28 cellular contexts compared by ENCODE assay signal in the genomic region with DNA sequence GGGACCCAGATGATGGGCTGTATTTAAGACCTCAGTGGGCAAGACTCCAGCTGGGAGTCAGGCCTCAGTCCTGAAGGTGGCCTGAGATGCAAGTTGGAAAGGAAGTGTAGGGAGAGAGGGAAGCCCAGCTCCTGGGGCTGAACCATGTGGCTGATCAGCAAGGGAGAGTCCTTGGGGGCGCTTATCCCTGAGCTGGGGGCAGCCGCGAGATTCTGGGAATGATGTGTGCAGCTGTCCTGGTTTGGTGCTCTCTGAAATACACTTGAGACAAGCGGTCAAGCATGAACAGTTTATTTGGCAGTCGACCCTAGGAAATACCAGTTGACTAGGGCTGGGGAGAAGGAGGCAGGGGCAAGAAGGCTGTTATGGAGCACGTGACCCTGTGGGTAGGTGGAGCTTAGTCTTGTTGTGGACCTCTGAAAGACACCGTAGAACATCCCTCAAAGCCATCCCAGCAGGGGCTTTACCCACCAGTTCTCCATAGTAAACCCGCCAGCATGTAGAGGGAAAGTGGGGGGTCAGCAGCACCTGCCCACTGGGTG. TPM values are rescaled to one million over a fixed set of nuclear protein-coding genes. Genes with fewer than 3 reads are reported as not detected.
"Had no signal": no experiment of that assay in that cellular context is flagged by ENCODE, and none has a peak within 500 bp of the region (broad histone marks: within the 10 kb centered on the region; RNA-seq: fewer than 3 reads in every experiment).

No MANE protein-coding gene starts in this region.

- H3K9ac ChIP-seq: parathyroid adenoma had no signal

- H3K36me3 Mint-ChIP-seq: immature natural killer cell; naive thymus-derived CD4-positive, alpha-beta T cell; stimulated activated naive B cell treated with anti-CD40 and anti-IgM and Interleukin-4, amounts not matched to agents 10 μg/mL and 1 μg/mL and 100 μg/mL, for 72 hours had no signal

- H3K36me3 ChIP-seq: esophagus squamous epithelium, gastroesophageal sphincter, spleen had no signal

- H3K4me1 Mint-ChIP-seq: immature natural killer cell; nephron progenitor cell; stimulated activated naive B cell treated with anti-CD40 and anti-IgM and Interleukin-4, amounts not matched to agents 10 μg/mL and 1 μg/mL and 100 μg/mL, for 72 hours; stimulated activated naive CD8-positive, alpha-beta T cell treated with anti-CD3 and anti-CD28 coated beads, Interleukin-15, amount 100 ng/mL, for 72 hours had no signal

- H3K4me3 Mint-ChIP-seq: immature natural killer cell; naive thymus-derived CD4-positive, alpha-beta T cell; nephron progenitor cell; stimulated activated naive B cell treated with anti-CD40 and anti-IgM and Interleukin-4, amounts not matched to agents 10 μg/mL and 1 μg/mL and 100 μg/mL, for 72 hours; stimulated activated naive CD8-positive, alpha-beta T cell treated with anti-CD3 and anti-CD28 coated beads, Interleukin-15, amount 100 ng/mL, for 72 hours had no signal

- H3K9me3 ChIP-seq: psoas muscle, testis had no signal

- H3K4me1 ChIP-seq: gastroesophageal sphincter, parathyroid adenoma, psoas muscle, spleen, testis had no signal

- DNase-seq: caudate nucleus; effector CD8-positive, alpha-beta T cell; esophagus squamous epithelium; foreskin fibroblast; glutamatergic neuron; immature natural killer cell; kidney; left cardiac atrium; left ventricle myocardium superior; mesendoderm; naive thymus-derived CD4-positive, alpha-beta T cell; nephron progenitor cell; psoas muscle; retina; stimulated activated CD4-positive, alpha-beta T cell treated with anti-CD3 and anti-CD28 coated beads, Interleukin-15, amount 100 ng/mL, for 24 hours; stimulated activated CD4-positive, alpha-beta T cell treated with anti-CD3 and anti-CD28 coated beads, Interleukin-1b, Interleukin-23, amount 100 ng/mL, for 48 hours; stimulated activated CD4-positive, alpha-beta T cell treated with anti-CD3 and anti-CD28 coated beads, Interleukin-4, amount 100 ng/mL, for 4 hours; stimulated activated naive B cell treated with anti-CD40 and anti-IgM and Interleukin-4, amounts not matched to agents 10 μg/mL and 1 μg/mL and 100 μg/mL, for 72 hours; stimulated activated naive CD8-positive, alpha-beta T cell treated with anti-CD3 and anti-CD28 coated beads, Interleukin-15, amount 100 ng/mL, for 72 hours; testis; trophoblast cell had no signal

- H3K9me3 Mint-ChIP-seq: nephron progenitor cell; stimulated activated naive CD8-positive, alpha-beta T cell treated with anti-CD3 and anti-CD28 coated beads, Interleukin-15, amount 100 ng/mL, for 72 hours had no signal

- H3K27ac Mint-ChIP-seq: immature natural killer cell; naive thymus-derived CD4-positive, alpha-beta T cell; nephron progenitor cell; stimulated activated naive B cell treated with anti-CD40 and anti-IgM and Interleukin-4, amounts not matched to agents 10 μg/mL and 1 μg/mL and 100 μg/mL, for 72 hours; stimulated activated naive CD8-positive, alpha-beta T cell treated with anti-CD3 and anti-CD28 coated beads, Interleukin-15, amount 100 ng/mL, for 72 hours had no signal

- H3K27me3 ChIP-seq: testis had no signal

- H3K4me3 ChIP-seq: coronary artery, esophagus squamous epithelium, gastroesophageal sphincter, psoas muscle, spleen, testis had no signal

- H3K27ac ChIP-seq: coronary artery, esophagus squamous epithelium, gastroesophageal sphincter, parathyroid adenoma, psoas muscle, spleen, testis had no signal

RNA-seq across cellular contexts. Expression of gene SLC6A11, which starts 41.8 kb away (rescaled TPM):
- total RNA-seq: dermis microvascular lymphatic vessel endothelial cell; left cardiac atrium; left ventricle myocardium superior; lung microvascular endothelial cell; naive thymus-derived CD4-positive, alpha-beta T cell; psoas muscle; skeletal muscle tissue had no signal
